ENCODE assay signal across 19 cellular contexts in genomic region chr19:32661318-32661717, GRCh38. TPM values are rescaled to one million over a fixed set of nuclear protein-coding genes. Genes with fewer than 3 reads are reported as not detected.
DNase-seq lines count a peak whose midpoint lies in the region; ATAC-seq, FAIRE-seq and TF ChIP-seq lines count a peak whose summit lies in the region.
"Had no signal": no experiment of that assay in that cellular context is flagged by ENCODE, and none has a peak within 500 bp of the region (broad histone marks: within the 10 kb centered on the region; RNA-seq: fewer than 3 reads in every experiment).

No MANE protein-coding gene starts in this region.

- in situ Hi-C loops in HepG2 (cut with HindIII; ENCODE audit: extremely low pct_ligation_motif_present, low pct_unique_long_range_greater_than_20kb), result no loop called here

- H3K4me1 Mint-ChIP-seq in T-helper 17 cell (peaks cover 2% of the 10 kb centered on the region), neural progenitor cell (no peaks in the 10 kb centered on the region)

- BruUV-seq in HepG2 (replicated peaks; lab: Mats Ljungman, UMichigan), result no TSS peak

- FAIRE-seq in HepG2 (lab: Jason Lieb, UNC), result peak; percentile 34
- no peak for FAIRE-seq in RCC 7860 (lab: Jason Lieb, UNC)
- FAIRE-seq: A204.1, GM12892, H1 had no signal

- no peaks in the 10 kb centered on the region for H3K27me3 Mint-ChIP-seq in T-helper 17 cell
- H3K27me3 Mint-ChIP-seq in neural progenitor cell (ENCODE audit: insufficient read depth, low read depth), result peaks cover 3% of the 10 kb centered on the region
- H3K27me3 Mint-ChIP-seq: B cell; CD4-positive, alpha-beta memory T cell had no signal

- no peak overlapping the region for H3K9ac ChIP-seq in HepG2 (ENCODE audit: insufficient read depth, low read depth, low read length)
- no peak overlapping the region for H3K9ac ChIP-seq in neural progenitor cell

- no peak overlapping the region for H3K4me3 Mint-ChIP-seq in T-helper 17 cell
- H3K4me3 Mint-ChIP-seq in neural progenitor cell, result no peak overlapping the region
- H3K4me3 Mint-ChIP-seq: B cell; CD4-positive, alpha-beta memory T cell; HFFc6 had no signal

- no peaks in the 10 kb centered on the region for H3K9me3 Mint-ChIP-seq in neural progenitor cell
- H3K9me3 Mint-ChIP-seq: CD4-positive, alpha-beta memory T cell; HFFc6 had no signal

- ATAC-seq in HepG2 (peak; percentile 78), right lobe of liver (no peak), T-helper 17 cell (no peak)

- DNase-seq in HepG2 (ENCODE audit: low spot score), result peak; percentile 37
- DNase-seq in right lobe of liver, result no peak
- DNase-seq in T-helper 17 cell, result no peak
- DNase-seq in head of caudate nucleus, result peak in 27 of 42 donors; percentile 3 to 74 (median 37)
- DNase-seq in foreskin melanocyte, result no peak
- DNase-seq in neural progenitor cell (ENCODE audit: low spot score), result no peak
- no peak for DNase-seq in RCC 7860 (ENCODE audit: low spot score)
- DNase-seq: C1 segment of cervical spinal cord; CD4-positive, alpha-beta memory T cell; DMS79 treated with DMSO at 0.1 percent for 48 hours; EL; GDM1; HFFc6; IMR-90 had no signal

- H3K27me3 ChIP-seq in HepG2 (ENCODE audit: control insufficient read depth in 1 of 2, insufficient read depth in 2 of 2, low read length in 2 of 2), result no peaks in the 10 kb centered on the region
- H3K27me3 ChIP-seq in right lobe of liver, result no peaks in the 10 kb centered on the region
- no peaks in the 10 kb centered on the region for H3K27me3 ChIP-seq in neural progenitor cell

- 53% methylated on average over 7 of the region's 7 CpGs for WGBS in HepG2 (ENCODE audit: low lambda C conversion rate)
- 85% methylated on average over 7 of the region's 7 CpGs for whole genome bisulfite sequencing in right lobe of liver (ENCODE audit: insufficient coverage, low coverage, low lambda C conversion rate, missing lambda C conversion rate)

- H3K79me2 ChIP-seq in HepG2 (ENCODE audit: insufficient read depth, low read length) (peaks cover 12% of the 10 kb centered on the region), neural progenitor cell (ENCODE audit: low read depth) (peaks cover 17% of the 10 kb centered on the region)

- H2AFZ ChIP-seq in HepG2 (ENCODE audit: low read length), result no peak overlapping the region
- no peak overlapping the region for H2AFZ ChIP-seq in neural progenitor cell (replicated peaks)

- no peak overlapping the region for H3K4me2 ChIP-seq in HepG2 (ENCODE audit: low read depth, low read length)
- no peak overlapping the region for H3K4me2 ChIP-seq in neural progenitor cell

- H3K36me3 Mint-ChIP-seq in T-helper 17 cell (ENCODE audit: low read depth) (peaks cover 2% of the 10 kb centered on the region), neural progenitor cell (peaks cover 4% of the 10 kb centered on the region)

- H3K9me3 ChIP-seq in HepG2 (ENCODE audit: low read length) (no peaks in the 10 kb centered on the region), right lobe of liver (no peaks in the 10 kb centered on the region), T-helper 17 cell (ENCODE audit: control insufficient read depth, low read length, poor library complexity, severe bottlenecking) (no peaks in the 10 kb centered on the region), neural progenitor cell (ENCODE audit: low read depth) (no peaks in the 10 kb centered on the region)
- H3K9me3 ChIP-seq: HAP-1 had no signal

- peaks cover 14% of the 10 kb centered on the region for H3K4me1 ChIP-seq in HepG2 (ENCODE audit: insufficient read depth, low read length)
- H3K4me1 ChIP-seq in right lobe of liver, result no peaks in the 10 kb centered on the region
- no peaks in the 10 kb centered on the region for H3K4me1 ChIP-seq in neural progenitor cell
- H3K4me1 ChIP-seq: HAP-1 had no signal

- H3K36me3 ChIP-seq in HepG2 (replicated peaks in 1 of 2; ENCODE audit: control insufficient read depth in 1 of 2, insufficient read depth in 2 of 2, low read length in 2 of 2) (peaks cover 0 to 14% of the 10 kb centered on the region in 2 experiments; a peak in 3 of 5 replicates), right lobe of liver (peaks cover 0 to 6% (median 0%) of the 10 kb centered on the region in 4 donors), neural progenitor cell (no peaks in the 10 kb centered on the region)

- CTCF ChIA-PET in HepG2 (lab: Yijun Ruan, JAX; ENCODE audit: low intra/inter-chr PET ratio, low total read pairs), result no interaction called here

- TF ChIP-seq CTCF in HepG2 (CRISPR knock-in tag; IDR thresholded peaks at IDR 0.05) (no peak), right lobe of liver (IDR thresholded peaks at IDR 0.05) (no peak), neural progenitor cell (IDR thresholded peaks at IDR 0.05) (no peak)

- TF ChIP-seq RAD21 in HepG2 (CRISPR knock-in tag; IDR thresholded peaks at IDR 0.05), result no peak

- no peak overlapping the region for H3K27ac ChIP-seq in HepG2 (ENCODE audit: extremely low read length, insufficient read depth, low read length)
- H3K27ac ChIP-seq in right lobe of liver, result no peak overlapping the region
- H3K27ac ChIP-seq in neural progenitor cell, result no peak overlapping the region

- no peak for TF ChIP-seq POLR2A in HepG2 (IDR thresholded peaks at IDR 0.05; ENCODE audit: insufficient read depth in 1 of 2, low read depth in 2 of 2, low read length in 2 of 2)
- TF ChIP-seq POLR2A in right lobe of liver (IDR thresholded peaks at IDR 0.05), result no peak

- H3K4me3 ChIP-seq in HepG2 (replicated peaks in 1 of 3; ENCODE audit: insufficient read depth in 1 of 3, low read depth in 2 of 3, low read length in 3 of 3) (no peak overlapping the region), right lobe of liver (no peak overlapping the region), neural progenitor cell (no peak overlapping the region)
- H3K4me3 ChIP-seq: HAP-1 had no signal

- no peaks in the 10 kb centered on the region for H3F3A ChIP-seq in neural progenitor cell (ENCODE audit: low read depth)

- POLR2A ChIA-PET in HepG2 (lab: Yijun Ruan, JAX), result interaction anchor here (1.0 kb wide), 1 partner anchor 16 kb away, joined by 3 read pairs; no protein-coding TSS in a partner anchor

- 0 out of 2 replicates have a peak, but pooled peaks cover 13% of the 10 kb centered on the region for H4K20me1 ChIP-seq in HepG2 (ENCODE audit: insufficient read depth, low read length)
- H4K20me1 ChIP-seq in neural progenitor cell (ENCODE audit: low read depth), result peaks cover 27% of the 10 kb centered on the region

- intact Hi-C loops in HepG2 (cut with micrococcal nuclease; ENCODE audit: unreplicated experiment), result no loop called here
- intact Hi-C loops in right lobe of liver (cut with DNase I), result no loop called here
- intact Hi-C loops in head of caudate nucleus (cut with DNase I), result no loop called here

- TF ChIP-seq EP300 in HepG2 (IDR thresholded peaks at IDR 0.05; ENCODE audit: low read depth in 2 of 2, low read length in 2 of 2) (no peak), HepG2 (CRISPR knock-in tag; IDR thresholded peaks at IDR 0.05; ENCODE audit: borderline replicate concordance) (no peak)

- H3K27ac Mint-ChIP-seq in T-helper 17 cell (peak overlapping the region; percentile 32), neural progenitor cell (no peak overlapping the region)
- H3K27ac Mint-ChIP-seq: B cell, HFFc6 had no signal

RNA-seq across cellular contexts. Expression of gene ANKRD27, which starts 13.7 kb away (rescaled TPM):
- total RNA-seq in HepG2 (2016; rRNA removed; fragmentation: Illumina TruSeq; extraction: Trizol), result 23.7 and 30.6 TPM in 2 replicates
- total RNA-seq in HepG2 (2016; cell fraction: cytosol; rRNA removed; fragmentation: Illumina TruSeq; extraction: Trizol; ENCODE audit: low read depth), result 3.9 and 4.2 TPM in 2 replicates
- total RNA-seq in HepG2 (2016; cell fraction: insoluble cytoplasmic fraction; rRNA removed; fragmentation: Illumina TruSeq; extraction: Trizol), result 21.5 and 27.9 TPM in 2 replicates
- total RNA-seq in HepG2 (2016; cell fraction: membrane; rRNA removed; fragmentation: Illumina TruSeq; extraction: Trizol), result 13.6 and 15.8 TPM in 2 replicates
- total RNA-seq in HepG2 (2016; cell fraction: nucleus; rRNA removed; fragmentation: Illumina TruSeq; extraction: Trizol), result 18.1 and 18.7 TPM in 2 replicates
- polyA plus RNA-seq in HepG2 (2011; rRNA removed), result 20.4 and 22.2 TPM in 2 replicates
- polyA plus RNA-seq in HepG2 (2011; cell fraction: cytosol; rRNA removed), result 17.4 and 17.5 TPM in 2 replicates
- 25.3 and 27.9 TPM in 2 replicates for polyA plus RNA-seq in HepG2 (2011; cell fraction: nucleus; rRNA removed)
- polyA plus RNA-seq in HepG2 (2012), result 14.5 and 15.6 TPM in 2 replicates
- polyA plus RNA-seq in HepG2 (2016; cell fraction: cytosol; fragmentation: Illumina TruSeq; extraction: Trizol; ENCODE audit: low read depth), result 1.1 and 1.6 TPM in 2 replicates
- polyA plus RNA-seq in HepG2 (2016; cell fraction: insoluble cytoplasmic fraction; fragmentation: Illumina TruSeq; extraction: Trizol; ENCODE audit: low read depth), result 17.2 and 20.4 TPM in 2 replicates
- 5.4 and 5.6 TPM in 2 replicates for polyA plus RNA-seq in HepG2 (2016; cell fraction: membrane; fragmentation: Illumina TruSeq; extraction: Trizol; ENCODE audit: low read depth)
- 21.2 and 21.9 TPM in 2 replicates for polyA plus RNA-seq in HepG2 (2016; cell fraction: nucleus; fragmentation: Illumina TruSeq; extraction: Trizol; ENCODE audit: insufficient read depth, low read depth)
- polyA minus RNA-seq in HepG2 (2011; rRNA and poly(A)+ RNA removed; ENCODE audit: low replicate concordance), result 33.4 and 37.1 TPM in 2 replicates
- polyA minus RNA-seq in HepG2 (2011; cell fraction: cytosol; rRNA and poly(A)+ RNA removed), result 17.4 and 20.0 TPM in 2 replicates
- polyA minus RNA-seq in HepG2 (2011; cell fraction: nucleus; rRNA and poly(A)+ RNA removed), result 38.9 and 44.3 TPM in 2 replicates
- 10 to 100 TPM in 2 of 6 experiments, 1 to 10 TPM in 4; 7.6 to 12.5 (median 9.0) TPM for total RNA-seq in right lobe of liver
- total RNA-seq in T-helper 17 cell, result 10 to 100 TPM; 33.9 to 35.8 TPM
- 24.9 and 30.5 TPM in 2 replicates for total RNA-seq in neural progenitor cell (ENCODE audit: low replicate concordance)

RNA-seq across cellular contexts. Expression of gene RGS9BP, which starts 14.3 kb away (rescaled TPM):
- not detected in 2 replicates for total RNA-seq in HepG2 (2016; rRNA removed; fragmentation: Illumina TruSeq; extraction: Trizol)
- not detected in 2 replicates for total RNA-seq in HepG2 (2016; cell fraction: cytosol; rRNA removed; fragmentation: Illumina TruSeq; extraction: Trizol; ENCODE audit: low read depth)
- total RNA-seq in HepG2 (2016; cell fraction: insoluble cytoplasmic fraction; rRNA removed; fragmentation: Illumina TruSeq; extraction: Trizol), result 0.07 and 0.09 TPM in 2 replicates
- 0.06 TPM in 1 of 2 replicates, not detected in the other for total RNA-seq in HepG2 (2016; cell fraction: membrane; rRNA removed; fragmentation: Illumina TruSeq; extraction: Trizol)
- total RNA-seq in HepG2 (2016; cell fraction: nucleus; rRNA removed; fragmentation: Illumina TruSeq; extraction: Trizol), result not detected in 2 replicates
- polyA plus RNA-seq in HepG2 (2011; rRNA removed), result 0.01 and 0.03 TPM in 2 replicates
- 0.05 and 0.06 TPM in 2 replicates for polyA plus RNA-seq in HepG2 (2011; cell fraction: cytosol; rRNA removed)
- polyA plus RNA-seq in HepG2 (2011; cell fraction: nucleus; rRNA removed), result 0.03 and 0.10 TPM in 2 replicates
- 0.05 TPM in 1 of 2 replicates, not detected in the other for polyA plus RNA-seq in HepG2 (2012)
- polyA plus RNA-seq in HepG2 (2016; cell fraction: cytosol; fragmentation: Illumina TruSeq; extraction: Trizol; ENCODE audit: low read depth), result not detected in 2 replicates
- polyA plus RNA-seq in HepG2 (2016; cell fraction: insoluble cytoplasmic fraction; fragmentation: Illumina TruSeq; extraction: Trizol; ENCODE audit: low read depth), result not detected in 2 replicates
- polyA plus RNA-seq in HepG2 (2016; cell fraction: membrane; fragmentation: Illumina TruSeq; extraction: Trizol; ENCODE audit: low read depth), result not detected in 2 replicates
- not detected in 2 replicates for polyA plus RNA-seq in HepG2 (2016; cell fraction: nucleus; fragmentation: Illumina TruSeq; extraction: Trizol; ENCODE audit: insufficient read depth, low read depth)
- 0.04 and 0.58 TPM in 2 replicates for polyA minus RNA-seq in HepG2 (2011; rRNA and poly(A)+ RNA removed; ENCODE audit: low replicate concordance)
- polyA minus RNA-seq in HepG2 (2011; cell fraction: cytosol; rRNA and poly(A)+ RNA removed), result not detected in 2 replicates
- polyA minus RNA-seq in HepG2 (2011; cell fraction: nucleus; rRNA and poly(A)+ RNA removed), result 0.13 TPM in 1 of 2 replicates, not detected in the other
- under 1 TPM in 1 of 6 experiments, not detected in 5; 0.11 TPM for total RNA-seq in right lobe of liver
- total RNA-seq in T-helper 17 cell, result under 1 TPM; 0.10 to 0.52 TPM
- total RNA-seq in neural progenitor cell (ENCODE audit: low replicate concordance), result 0.28 TPM in 1 of 2 replicates, not detected in the other

RNA-seq across cellular contexts. Expression of gene NUDT19, which starts 30.3 kb away (rescaled TPM):
- 3.6 and 3.9 TPM in 2 replicates for total RNA-seq in HepG2 (2016; rRNA removed; fragmentation: Illumina TruSeq; extraction: Trizol)
- total RNA-seq in HepG2 (2016; cell fraction: cytosol; rRNA removed; fragmentation: Illumina TruSeq; extraction: Trizol; ENCODE audit: low read depth), result 0.51 and 0.53 TPM in 2 replicates
- total RNA-seq in HepG2 (2016; cell fraction: insoluble cytoplasmic fraction; rRNA removed; fragmentation: Illumina TruSeq; extraction: Trizol), result 2.7 and 3.3 TPM in 2 replicates
- total RNA-seq in HepG2 (2016; cell fraction: membrane; rRNA removed; fragmentation: Illumina TruSeq; extraction: Trizol), result 2.2 and 2.4 TPM in 2 replicates
- total RNA-seq in HepG2 (2016; cell fraction: nucleus; rRNA removed; fragmentation: Illumina TruSeq; extraction: Trizol), result 2.1 and 2.5 TPM in 2 replicates
- polyA plus RNA-seq in HepG2 (2011; rRNA removed), result 2.9 and 3.1 TPM in 2 replicates
- polyA plus RNA-seq in HepG2 (2011; cell fraction: cytosol; rRNA removed), result 1.7 and 2.2 TPM in 2 replicates
- 1.9 and 2.2 TPM in 2 replicates for polyA plus RNA-seq in HepG2 (2011; cell fraction: nucleus; rRNA removed)
- 2.2 and 3.2 TPM in 2 replicates for polyA plus RNA-seq in HepG2 (2012)
- 0.35 and 0.51 TPM in 2 replicates for polyA plus RNA-seq in HepG2 (2016; cell fraction: cytosol; fragmentation: Illumina TruSeq; extraction: Trizol; ENCODE audit: low read depth)
- 4.9 and 5.3 TPM in 2 replicates for polyA plus RNA-seq in HepG2 (2016; cell fraction: insoluble cytoplasmic fraction; fragmentation: Illumina TruSeq; extraction: Trizol; ENCODE audit: low read depth)
- polyA plus RNA-seq in HepG2 (2016; cell fraction: membrane; fragmentation: Illumina TruSeq; extraction: Trizol; ENCODE audit: low read depth), result 1.7 TPM in 2 replicates
- polyA plus RNA-seq in HepG2 (2016; cell fraction: nucleus; fragmentation: Illumina TruSeq; extraction: Trizol; ENCODE audit: insufficient read depth, low read depth), result 4.1 and 4.4 TPM in 2 replicates
- polyA minus RNA-seq in HepG2 (2011; rRNA and poly(A)+ RNA removed; ENCODE audit: low replicate concordance), result 4.3 and 11.5 TPM in 2 replicates
- 4.1 and 5.1 TPM in 2 replicates for polyA minus RNA-seq in HepG2 (2011; cell fraction: cytosol; rRNA and poly(A)+ RNA removed)
- 4.5 TPM in 2 replicates for polyA minus RNA-seq in HepG2 (2011; cell fraction: nucleus; rRNA and poly(A)+ RNA removed)
- 10 to 100 TPM in 1 of 6 experiments, 1 to 10 TPM in 5; 4.1 to 11.8 (median 7.2) TPM for total RNA-seq in right lobe of liver
- total RNA-seq in T-helper 17 cell, result 10 to 100 TPM; 10.2 to 10.5 TPM
- 4.1 and 4.4 TPM in 2 replicates for total RNA-seq in neural progenitor cell (ENCODE audit: low replicate concordance)

RNA-seq across cellular contexts. Expression of gene TDRD12, which starts 58.2 kb away (rescaled TPM):
- 0.40 and 0.60 TPM in 2 replicates for total RNA-seq in HepG2 (2016; rRNA removed; fragmentation: Illumina TruSeq; extraction: Trizol)
- 0.20 TPM in 1 of 2 replicates, not detected in the other for total RNA-seq in HepG2 (2016; cell fraction: cytosol; rRNA removed; fragmentation: Illumina TruSeq; extraction: Trizol; ENCODE audit: low read depth)
- total RNA-seq in HepG2 (2016; cell fraction: insoluble cytoplasmic fraction; rRNA removed; fragmentation: Illumina TruSeq; extraction: Trizol), result 0.39 and 0.50 TPM in 2 replicates
- total RNA-seq in HepG2 (2016; cell fraction: membrane; rRNA removed; fragmentation: Illumina TruSeq; extraction: Trizol), result 0.28 and 0.40 TPM in 2 replicates
- 0.38 and 0.47 TPM in 2 replicates for total RNA-seq in HepG2 (2016; cell fraction: nucleus; rRNA removed; fragmentation: Illumina TruSeq; extraction: Trizol)
- 0.03 and 0.05 TPM in 2 replicates for polyA plus RNA-seq in HepG2 (2011; rRNA removed)
- polyA plus RNA-seq in HepG2 (2011; cell fraction: cytosol; rRNA removed), result 0.03 and 0.04 TPM in 2 replicates
- 0.11 and 0.19 TPM in 2 replicates for polyA plus RNA-seq in HepG2 (2011; cell fraction: nucleus; rRNA removed)
- polyA plus RNA-seq in HepG2 (2012), result 0.27 TPM in 1 of 2 replicates, not detected in the other
- 0.14 TPM in 1 of 2 replicates, not detected in the other for polyA plus RNA-seq in HepG2 (2016; cell fraction: cytosol; fragmentation: Illumina TruSeq; extraction: Trizol; ENCODE audit: low read depth)
- polyA plus RNA-seq in HepG2 (2016; cell fraction: insoluble cytoplasmic fraction; fragmentation: Illumina TruSeq; extraction: Trizol; ENCODE audit: low read depth), result 0.13 and 0.16 TPM in 2 replicates
- 0.13 TPM in 1 of 2 replicates, not detected in the other for polyA plus RNA-seq in HepG2 (2016; cell fraction: membrane; fragmentation: Illumina TruSeq; extraction: Trizol; ENCODE audit: low read depth)
- polyA plus RNA-seq in HepG2 (2016; cell fraction: nucleus; fragmentation: Illumina TruSeq; extraction: Trizol; ENCODE audit: insufficient read depth, low read depth), result 0.99 and 1.5 TPM in 2 replicates
- not detected in 2 replicates for polyA minus RNA-seq in HepG2 (2011; rRNA and poly(A)+ RNA removed; ENCODE audit: low replicate concordance)
- not detected in 2 replicates for polyA minus RNA-seq in HepG2 (2011; cell fraction: cytosol; rRNA and poly(A)+ RNA removed)
- 0.12 TPM in 1 of 2 replicates, not detected in the other for polyA minus RNA-seq in HepG2 (2011; cell fraction: nucleus; rRNA and poly(A)+ RNA removed)
- total RNA-seq in right lobe of liver, result under 1 TPM in 1 of 6 experiments, not detected in 5; 0.17 TPM
- 1 to 10 TPM in 1 of 2 donors, under 1 TPM in 1; 0.55 to 4.1 TPM for total RNA-seq in T-helper 17 cell
- total RNA-seq in neural progenitor cell (ENCODE audit: low replicate concordance), result 0.07 and 0.56 TPM in 2 replicates

Comparison
In these comparisons a context has a peak if more than half of its experiments do, and no peak if none do; other contexts are left out.
1. DNase-seq: peak in HepG2 (single experiment) and head of caudate nucleus (27 of 42); none in right lobe of liver (0 of 3), T-helper 17 cell (0 of 3), foreskin melanocyte (single experiment), neural progenitor cell (single experiment) and RCC 7860 (single experiment).